Comparison of ENCODE assay signal across 8 cellular contexts in the genomic region with DNA sequence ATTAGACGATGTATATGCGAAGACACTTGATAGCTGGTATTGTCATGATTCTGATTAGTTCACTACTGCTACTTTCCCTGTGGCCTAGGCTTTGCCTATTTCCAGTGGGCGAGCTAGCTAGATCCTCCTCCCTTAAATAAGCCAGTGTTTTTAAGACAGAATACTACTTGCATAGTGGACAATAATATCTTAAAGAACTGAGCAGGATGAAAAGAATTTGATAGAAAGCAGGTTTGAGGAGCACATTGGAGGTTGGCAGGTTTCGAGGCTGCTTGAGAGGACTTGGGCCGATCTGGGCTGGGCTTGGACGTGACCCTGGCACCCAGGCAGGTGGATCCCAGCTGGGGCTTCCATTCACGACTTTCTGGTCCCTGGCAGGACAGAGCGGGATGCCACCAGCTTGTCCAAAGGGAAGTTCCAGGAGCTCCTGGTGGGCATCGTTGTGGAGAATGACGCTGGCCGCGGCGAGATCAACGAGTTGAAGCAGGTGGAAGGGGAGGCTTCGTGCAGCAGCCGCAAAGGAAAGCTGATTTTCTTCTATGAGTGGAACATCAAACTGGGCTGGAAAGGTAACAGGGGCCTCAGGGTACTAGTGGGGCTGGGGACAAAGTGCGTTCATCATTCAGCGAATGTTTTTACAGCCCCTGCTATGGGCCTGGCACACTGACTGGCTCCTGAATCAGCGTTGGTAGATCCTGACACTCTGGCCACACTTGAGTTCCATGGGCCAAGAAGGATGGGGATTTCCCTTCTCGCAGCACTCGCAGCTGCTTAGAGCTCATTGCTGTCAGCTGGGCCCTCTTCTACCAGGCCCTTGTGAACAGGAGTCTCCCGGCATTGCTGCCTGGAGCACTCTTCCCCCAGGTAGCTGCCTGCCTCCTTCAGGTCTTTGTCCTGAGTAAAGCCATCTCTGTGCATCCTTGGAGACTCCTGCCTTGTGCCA. TPM values are rescaled to one million over a fixed set of nuclear protein-coding genes. Genes with fewer than 3 reads are reported as not detected.
DNase-seq lines count a peak whose midpoint lies in the region; ATAC-seq and TF ChIP-seq lines count a peak whose summit lies in the region.

No MANE protein-coding gene starts in this region.

- 92% methylated on average over 22 of the region's 22 CpGs for WGBS in smooth muscle cell (ENCODE audit: low lambda C conversion rate)

- TF ChIP-seq CTCF in fibroblast of the aortic adventitia (IDR thresholded peaks at IDR 0.05; ENCODE audit: insufficient read depth, low read length) (no peak), smooth muscle cell (IDR thresholded peaks at IDR 0.05; ENCODE audit: borderline replicate concordance, insufficient read depth, poor library complexity, severe bottlenecking) (no peak)

- H3K36me3 ChIP-seq in smooth muscle cell (ENCODE audit: low read depth) = peaks cover 12% of the 10 kb centered on the region

- H3K4me3 Mint-ChIP-seq in T-helper 2 cell treated with Interferon-gamma antibody and Interleukin-4, amounts not matched to agents 5 μg/mL and 100 μg/mL, for 36 hours = peak overlapping the region; percentile 95

- H3K36me3 Mint-ChIP-seq in T-helper 2 cell treated with Interferon-gamma antibody and Interleukin-4, amounts not matched to agents 5 μg/mL and 100 μg/mL, for 36 hours (ENCODE audit: low read depth) = peaks cover 56% of the 10 kb centered on the region

- H3K4me3 ChIP-seq in fibroblast of the aortic adventitia (ENCODE audit: low read depth, low read length) (peak overlapping the region; percentile 74), smooth muscle cell (peak overlapping the region; percentile 93)

- H3K4me2 ChIP-seq in smooth muscle cell = peak overlapping the region; percentile 97

- H3K27ac Mint-ChIP-seq in T-helper 2 cell treated with Interferon-gamma antibody and Interleukin-4, amounts not matched to agents 5 μg/mL and 100 μg/mL, for 36 hours = peak overlapping the region; percentile 91

- peaks cover 14% of the 10 kb centered on the region for H4K20me1 ChIP-seq in smooth muscle cell (ENCODE audit: low read depth)

- peak overlapping the region; percentile 98 for H3K9ac ChIP-seq in smooth muscle cell (ENCODE audit: low read depth)

- no peaks in the 10 kb centered on the region for H3K9me3 ChIP-seq in smooth muscle cell (replicated peaks; ENCODE audit: low read depth)

- ATAC-seq in GM19463 (IDR thresholded peaks at IDR 0.05; ENCODE audit: unreplicated experiment) = no peak

- H3K79me2 ChIP-seq in smooth muscle cell (ENCODE audit: low read depth) = peaks cover 52% of the 10 kb centered on the region

- H3K27ac ChIP-seq in smooth muscle cell (ENCODE audit: low read depth) = peak overlapping the region; percentile 87

- H3F3A ChIP-seq in smooth muscle cell (ENCODE audit: low read depth) = peaks cover 25% of the 10 kb centered on the region

- H3K27me3 Mint-ChIP-seq in T-helper 2 cell treated with Interferon-gamma antibody and Interleukin-4, amounts not matched to agents 5 μg/mL and 100 μg/mL, for 36 hours (ENCODE audit: low read depth) = peaks cover 9% of the 10 kb centered on the region

- DNase-seq in DMS53 (lab: John Stamatoyannopoulos, UW) (peak; percentile 49), DMS53 treated with DMSO at 0.1 percent for 48 hours (lab: John Stamatoyannopoulos, UW; ENCODE audit: unreplicated experiment) (no peak), fibroblast of the aortic adventitia (ENCODE audit: low read depth) (peak; percentile 34), smooth muscle cell (lab: John Stamatoyannopoulos, UW; ENCODE audit: unreplicated experiment) (no peak), iPS-NIHi11 (ENCODE audit: low spot score) (no peak), NCI-H1694 treated with DMSO at 0.1 percent for 48 hours (lab: John Stamatoyannopoulos, UW) (no peak)
- no peak for DNase-seq in T-helper 2 cell treated with Interferon-gamma antibody and Interleukin-4, amounts not matched to agents 5 μg/mL and 100 μg/mL, for 36 hours (ENCODE audit: low spot score)

- H3K4me1 Mint-ChIP-seq in T-helper 2 cell treated with Interferon-gamma antibody and Interleukin-4, amounts not matched to agents 5 μg/mL and 100 μg/mL, for 36 hours (ENCODE audit: low read depth) = peaks cover 56% of the 10 kb centered on the region

- H3K4me1 ChIP-seq in smooth muscle cell (ENCODE audit: low read depth) = peaks cover 25% of the 10 kb centered on the region

- no peak overlapping the region for H2AFZ ChIP-seq in smooth muscle cell (ENCODE audit: low read depth)

- H3K27me3 ChIP-seq in smooth muscle cell (ENCODE audit: low read depth) = no peaks in the 10 kb centered on the region

- no peaks in the 10 kb centered on the region for H3K9me3 Mint-ChIP-seq in T-helper 2 cell treated with Interferon-gamma antibody and Interleukin-4, amounts not matched to agents 5 μg/mL and 100 μg/mL, for 36 hours

RNA-seq across cellular contexts. Expression of a gene that starts 16.9 kb away (rescaled TPM):
- total RNA-seq in fibroblast of the aortic adventitia (ENCODE audit: low replicate concordance) (8.0 and 19.0 TPM in 2 replicates), smooth muscle cell (4.2 and 5.8 TPM in 2 replicates)
- polyA plus RNA-seq in smooth muscle cell = 7.9 and 8.8 TPM in 2 replicates

Comparison
In these comparisons a context has a peak if more than half of its experiments do, and no peak if none do; other contexts are left out.
1. DNase-seq: peak in DMS53 (single experiment) and fibroblast of the aortic adventitia (single experiment); none in DMS53 treated with DMSO at 0.1 percent for 48 hours (single experiment), T-helper 2 cell treated with Interferon-gamma antibody and Interleukin-4, amounts not matched to agents 5 μg/mL and 100 μg/mL, for 36 hours (single experiment), smooth muscle cell (single experiment), iPS-NIHi11 (single experiment) and NCI-H1694 treated with DMSO at 0.1 percent for 48 hours (single experiment).